Comparison of ENCODE assay signal across 8 cellular contexts in genomic region chr17:384622-385194, GRCh38. TPM values are rescaled to one million over a fixed set of nuclear protein-coding genes. Genes with fewer than 3 reads are reported as not detected.
DNase-seq lines count a peak whose midpoint lies in the region; ATAC-seq and TF ChIP-seq lines count a peak whose summit lies in the region.

No MANE protein-coding gene starts in this region.

- H3K4me1 Mint-ChIP-seq in activated CD4-positive, alpha-beta T cell treated with anti-CD3 and anti-CD28 coated beads for 36 hours, result peaks cover 7% of the 10 kb centered on the region
- peaks cover 31% of the 10 kb centered on the region for H3K4me1 Mint-ChIP-seq in chondrocyte (ENCODE audit: low read depth)

- CTCF ChIA-PET in activated CD4-positive, alpha-beta T cell treated with anti-CD3 and anti-CD28 coated beads for 36 hours (lab: Charles Lee), result no interaction called here

- H3K27me3 Mint-ChIP-seq in activated CD4-positive, alpha-beta T cell treated with anti-CD3 and anti-CD28 coated beads for 36 hours, result peaks cover 15% of the 10 kb centered on the region
- peaks cover 15% of the 10 kb centered on the region for H3K27me3 Mint-ChIP-seq in chondrocyte (ENCODE audit: low read depth)

- no peaks in the 10 kb centered on the region for H3K36me3 Mint-ChIP-seq in activated CD4-positive, alpha-beta T cell treated with anti-CD3 and anti-CD28 coated beads for 36 hours (ENCODE audit: low read depth)
- H3K36me3 Mint-ChIP-seq in chondrocyte (ENCODE audit: low read depth), result no peaks in the 10 kb centered on the region

- H3K27ac Mint-ChIP-seq in activated CD4-positive, alpha-beta T cell treated with anti-CD3 and anti-CD28 coated beads for 36 hours, result no peak overlapping the region
- H3K27ac Mint-ChIP-seq in chondrocyte (ENCODE audit: unreplicated experiment), result no peak overlapping the region

- peaks cover 6% of the 10 kb centered on the region for H3K4me1 ChIP-seq in mesodermal cell (ENCODE audit: control insufficient read depth, insufficient read depth, low read length, poor library complexity, severe bottlenecking)
- peaks cover 0 to 22% (median 13%) of the 10 kb centered on the region in 4 donors for H3K4me1 ChIP-seq in tibial artery

- POLR2A ChIA-PET in activated CD4-positive, alpha-beta T cell treated with anti-CD3 and anti-CD28 coated beads for 36 hours (lab: Charles Lee), result no interaction called here

- intact Hi-C loops in activated CD4-positive, alpha-beta T cell treated with anti-CD3 and anti-CD28 coated beads for 36 hours (cut with DNase I, micrococcal nuclease), result loop anchor here in 1 of 2 experiments (10.0 kb wide), 1 partner anchor 320 kb away; no protein-coding TSS in a partner anchor
- intact Hi-C loops in tibial artery (cut with DNase I; ENCODE audit: low total_unique reads), result no loop called here

- no peak overlapping the region for H3K27ac ChIP-seq in mesodermal cell (ENCODE audit: low read depth, low read length, severe bottlenecking)
- no peak overlapping the region for H3K27ac ChIP-seq in tibial artery

- peak; percentile 10 for ATAC-seq in activated CD4-positive, alpha-beta T cell treated with anti-CD3 and anti-CD28 coated beads for 36 hours
- ATAC-seq in HG02623 (IDR thresholded peaks at IDR 0.05; ENCODE audit: unreplicated experiment), result no peak

- no peaks in the 10 kb centered on the region for H3K9me3 Mint-ChIP-seq in activated CD4-positive, alpha-beta T cell treated with anti-CD3 and anti-CD28 coated beads for 36 hours (ENCODE audit: low read depth)
- H3K9me3 Mint-ChIP-seq in chondrocyte (ENCODE audit: low read depth), result peaks cover 5% of the 10 kb centered on the region

- H3K4me3 Mint-ChIP-seq in activated CD4-positive, alpha-beta T cell treated with anti-CD3 and anti-CD28 coated beads for 36 hours, result peak overlapping the region; percentile 54
- H3K4me3 Mint-ChIP-seq in chondrocyte (ENCODE audit: unreplicated experiment), result peak overlapping the region; percentile 60

- no peak for DNase-seq in activated CD4-positive, alpha-beta T cell treated with anti-CD3 and anti-CD28 coated beads for 36 hours
- DNase-seq in activated CD4-positive, alpha-beta T cell treated with anti-CD3 and anti-CD28 coated beads, Interleukin-2, amount 50 U/mL, for 4 hours, result no peak
- no peak for DNase-seq in chondrocyte (ENCODE audit: low spot score)
- DNase-seq in tibial artery, result no peak
- DNase-seq in NCI-H345 treated with DMSO at 0.1 percent for 48 hours (lab: John Stamatoyannopoulos, UW; ENCODE audit: unreplicated experiment), result no peak
- no peak for DNase-seq in NCI-H1436 treated with DMSO at 0.1 percent for 48 hours (lab: John Stamatoyannopoulos, UW)

- 15% methylated on average over 15 to 31 of the region's 38 CpGs for WGBS in mesodermal cell (ENCODE audit: insufficient coverage in 2 of 2), 2 experiments

- H3K4me3 ChIP-seq in mesodermal cell (ENCODE audit: extremely low read depth, insufficient read depth, low read length, poor library complexity, severe bottlenecking), result peak overlapping the region; percentile 27
- H3K4me3 ChIP-seq in tibial artery, result peak overlapping the region; percentile 47 to 56

- peaks cover 0 to 69% of the 10 kb centered on the region in 2 donors for H3K27me3 ChIP-seq in tibial artery

- H3K9me3 ChIP-seq in mesodermal cell (ENCODE audit: control insufficient read depth, low read length), result no peaks in the 10 kb centered on the region
- H3K9me3 ChIP-seq in tibial artery, result no peaks in the 10 kb centered on the region

- H3K36me3 ChIP-seq in mesodermal cell (ENCODE audit: control insufficient read depth, insufficient read depth, low read length) (no peaks in the 10 kb centered on the region), tibial artery (no peaks in the 10 kb centered on the region)

- TF ChIP-seq CTCF in chondrocyte (IDR thresholded peaks at IDR 0.05), result no peak
- no peak for TF ChIP-seq CTCF in tibial artery (IDR thresholded peaks at IDR 0.05)

RNA-seq across cellular contexts. Expression of gene RPH3AL, which starts 32.1 kb away (rescaled TPM):
- total RNA-seq in activated CD4-positive, alpha-beta T cell treated with anti-CD3 and anti-CD28 coated beads for 36 hours, result 1 to 10 TPM; 1.4 to 2.0 TPM
- 3.4 to 4.1 TPM (median 4.0 TPM) in 3 replicates for total RNA-seq in chondrocyte
- 6.6 TPM for polyA plus RNA-seq in mesodermal cell (2013, experiment 1 of 2)
- 5.0 TPM for polyA plus RNA-seq in mesodermal cell (2013, experiment 2 of 2)
